20 cellular contexts compared by ENCODE assay signal in genomic region chr7:72152171-72153131, GRCh38.
DNase-seq lines count a peak whose midpoint lies in the region; ATAC-seq and TF ChIP-seq lines count a peak whose summit lies in the region.
"Had no signal": no experiment of that assay in that cellular context is flagged by ENCODE, and none has a peak within 500 bp of the region (broad histone marks: within the 10 kb centered on the region; RNA-seq: fewer than 3 reads in every experiment).

No MANE protein-coding gene starts in this region.

- H4K20me1 ChIP-seq in BLaER1 (no peaks in the 10 kb centered on the region), neural progenitor cell (ENCODE audit: low read depth) (no peaks in the 10 kb centered on the region)

- peak overlapping the region; percentile 3 for H2AFZ ChIP-seq in neural progenitor cell (replicated peaks)
- H2AFZ ChIP-seq: PC-9 had no signal

- peak overlapping the region; percentile 96 for H3K27ac ChIP-seq in BLaER1
- H3K27ac ChIP-seq in neural progenitor cell, result no peak overlapping the region
- H3K27ac ChIP-seq: heart right ventricle, left ventricle myocardium inferior, PC-9 had no signal

- no peak overlapping the region for H3K27ac Mint-ChIP-seq in neural progenitor cell
- H3K27ac Mint-ChIP-seq: activated naive CD4-positive, alpha-beta T cell treated with anti-CD3 and anti-CD28 coated beads, Interleukin-2, amount 50 U/mL, for 24 hours; natural killer cell treated with Interleukin-12 subunit alpha and Interleukin-12 subunit beta and Interleukin-15 and Interleukin-18, amount 100 ng/mL, for 72 hours had no signal

- no peak overlapping the region for H3K4me3 Mint-ChIP-seq in neural progenitor cell
- H3K4me3 Mint-ChIP-seq: activated naive CD4-positive, alpha-beta T cell treated with anti-CD3 and anti-CD28 coated beads, Interleukin-2, amount 50 U/mL, for 24 hours; natural killer cell treated with Interleukin-12 subunit alpha and Interleukin-12 subunit beta and Interleukin-15 and Interleukin-18, amount 100 ng/mL, for 72 hours had no signal

- peak overlapping the region; percentile 77 for H3K9ac ChIP-seq in BLaER1
- H3K9ac ChIP-seq in neural progenitor cell, result no peak overlapping the region

- H3K9me3 Mint-ChIP-seq in neural progenitor cell, result no peaks in the 10 kb centered on the region
- H3K9me3 Mint-ChIP-seq: activated naive CD4-positive, alpha-beta T cell treated with anti-CD3 and anti-CD28 coated beads, Interleukin-2, amount 50 U/mL, for 24 hours had no signal

- peaks cover 2% of the 10 kb centered on the region for H3K27me3 Mint-ChIP-seq in neural progenitor cell (ENCODE audit: insufficient read depth, low read depth)
- H3K27me3 Mint-ChIP-seq: activated naive CD4-positive, alpha-beta T cell treated with anti-CD3 and anti-CD28 coated beads, Interleukin-2, amount 50 U/mL, for 24 hours; natural killer cell treated with Interleukin-12 subunit alpha and Interleukin-12 subunit beta and Interleukin-15 and Interleukin-18, amount 100 ng/mL, for 72 hours had no signal

- H3K9me3 ChIP-seq in BLaER1 (peaks cover 15% of the 10 kb centered on the region; the same call in 1 of the 2 replicates), neural progenitor cell (ENCODE audit: low read depth) (no peaks in the 10 kb centered on the region)
- H3K9me3 ChIP-seq: heart right ventricle, left ventricle myocardium inferior had no signal

- peaks cover 5% of the 10 kb centered on the region for H3K4me1 Mint-ChIP-seq in neural progenitor cell
- H3K4me1 Mint-ChIP-seq: activated naive CD4-positive, alpha-beta T cell treated with anti-CD3 and anti-CD28 coated beads, Interleukin-2, amount 50 U/mL, for 24 hours had no signal

- no peak for TF ChIP-seq CTCF in neural progenitor cell (IDR thresholded peaks at IDR 0.05)

- no peak for ATAC-seq in GM18520 (IDR thresholded peaks at IDR 0.05; ENCODE audit: unreplicated experiment)
- ATAC-seq: activated CD4-positive, CD25-positive, alpha-beta regulatory T cell treated with anti-CD3 and anti-CD28 coated beads, Interleukin-2, amount 50 U/mL, for 24 hours; natural killer cell treated with Interleukin-12 subunit alpha and Interleukin-12 subunit beta and Interleukin-15 and Interleukin-18, amount 100 ng/mL, for 72 hours; stimulated activated naive CD8-positive, alpha-beta T cell treated with anti-CD3 and anti-CD28 coated beads, Interleukin-15, Interleukin-2, amounts not matched to agents 100 U/mL and 50 U/mL, for 24 hours had no signal

- H3K36me3 Mint-ChIP-seq in neural progenitor cell, result no peaks in the 10 kb centered on the region
- H3K36me3 Mint-ChIP-seq: activated naive CD4-positive, alpha-beta T cell treated with anti-CD3 and anti-CD28 coated beads, Interleukin-2, amount 50 U/mL, for 24 hours; natural killer cell treated with Interleukin-12 subunit alpha and Interleukin-12 subunit beta and Interleukin-15 and Interleukin-18, amount 100 ng/mL, for 72 hours had no signal

- H3F3A ChIP-seq in neural progenitor cell (ENCODE audit: low read depth), result no peaks in the 10 kb centered on the region

- no peaks in the 10 kb centered on the region for H3K36me3 ChIP-seq in BLaER1
- no peaks in the 10 kb centered on the region for H3K36me3 ChIP-seq in neural progenitor cell
- H3K36me3 ChIP-seq: heart right ventricle, left ventricle myocardium inferior had no signal

- peak overlapping the region; percentile 84 for H3K4me2 ChIP-seq in BLaER1
- no peak overlapping the region for H3K4me2 ChIP-seq in neural progenitor cell
- H3K4me2 ChIP-seq: PC-9 had no signal

- H3K4me1 ChIP-seq in BLaER1 (peaks cover 54% of the 10 kb centered on the region), neural progenitor cell (peaks cover 10% of the 10 kb centered on the region)
- H3K4me1 ChIP-seq: left ventricle myocardium inferior had no signal

- H3K79me2 ChIP-seq in neural progenitor cell (ENCODE audit: low read depth), result no peaks in the 10 kb centered on the region

- DNase-seq in NCI-H146 treated with DMSO at 0.1 percent for 48 hours (lab: John Stamatoyannopoulos, UW; ENCODE audit: unreplicated experiment) (peak; percentile 80), foreskin melanocyte (peak; percentile 6), neural progenitor cell (ENCODE audit: low spot score) (peak; percentile 18), DMS153 (lab: John Stamatoyannopoulos, UW) (no peak), SIG-M5 (lab: John Stamatoyannopoulos, UW) (no peak), CD1c-positive myeloid dendritic cell (ENCODE audit: extremely low spot score) (no peak)
- DNase-seq: ACHN; DMS79 treated with DMSO at 0.1 percent for 48 hours; heart right ventricle; left ventricle myocardium inferior; MM.1S; NCI-H345; PC-9; stimulated activated naive CD8-positive, alpha-beta T cell treated with anti-CD3 and anti-CD28 coated beads, Interleukin-15, Interleukin-2, amounts not matched to agents 100 U/mL and 50 U/mL, for 24 hours; SW 1271 had no signal

- H3K4me3 ChIP-seq in BLaER1 (peak overlapping the region; percentile 28; the same call in 1 of the 2 replicates), neural progenitor cell (no peak overlapping the region)
- H3K4me3 ChIP-seq: heart right ventricle, left ventricle myocardium inferior, PC-9 had no signal

- no peaks in the 10 kb centered on the region for H3K27me3 ChIP-seq in BLaER1
- no peaks in the 10 kb centered on the region for H3K27me3 ChIP-seq in neural progenitor cell
- H3K27me3 ChIP-seq: heart right ventricle had no signal

Comparison
In these comparisons a context has a peak if more than half of its experiments do, and no peak if none do; other contexts are left out.
1. DNase-seq: peak in NCI-H146 treated with DMSO at 0.1 percent for 48 hours (single experiment), foreskin melanocyte (single experiment) and neural progenitor cell (single experiment); none in DMS153 (single experiment), SIG-M5 (single experiment) and CD1c-positive myeloid dendritic cell (single experiment).